In genomic region chr7:99027241-99027640, GRCh38 we compare ENCODE assay signal across 1 cellular context.
TF ChIP-seq lines count a peak whose summit lies in the region.

No MANE protein-coding gene starts in this region.

TF ChIP-seq in IMR-90, 13 proteins besides CTCF, POLR2A, EP300 and RAD21:
- TF ChIP-seq CHD1 (IDR thresholded peaks at IDR 0.05; ENCODE audit: low read depth, low read length) (no peak), NFE2L2 (IDR thresholded peaks at IDR 0.05; ENCODE audit: low read depth, low read length) (no peak), RCOR1 (IDR thresholded peaks at IDR 0.05; ENCODE audit: insufficient replicate concordance, low read length) (no peak), MAZ (IDR thresholded peaks at IDR 0.05; ENCODE audit: borderline replicate concordance, low read depth, low read length) (no peak), MAFK (IDR thresholded peaks at IDR 0.05; ENCODE audit: low read depth, low read length) (no peak), CEBPB (IDR thresholded peaks at IDR 0.05; ENCODE audit: low read depth, low read length) (no peak), FOS (IDR thresholded peaks at IDR 0.05; ENCODE audit: low read depth, low read length) (no peak), MXI1 (IDR thresholded peaks at IDR 0.05; ENCODE audit: borderline replicate concordance, low read depth, low read length) (no peak), SMC3 (IDR thresholded peaks at IDR 0.05; ENCODE audit: low read depth, low read length) (no peak), BHLHE40 (IDR thresholded peaks at IDR 0.05; ENCODE audit: low read depth, low read length) (no peak), USF2 (IDR thresholded peaks at IDR 0.05; ENCODE audit: low read depth, low read length) (no peak), ELK1 (IDR thresholded peaks at IDR 0.05; ENCODE audit: borderline replicate concordance, low read depth, low read length) (no peak), RFX5 (IDR thresholded peaks at IDR 0.05; ENCODE audit: low read depth, low read length) (no peak)
